In the genomic region with DNA sequence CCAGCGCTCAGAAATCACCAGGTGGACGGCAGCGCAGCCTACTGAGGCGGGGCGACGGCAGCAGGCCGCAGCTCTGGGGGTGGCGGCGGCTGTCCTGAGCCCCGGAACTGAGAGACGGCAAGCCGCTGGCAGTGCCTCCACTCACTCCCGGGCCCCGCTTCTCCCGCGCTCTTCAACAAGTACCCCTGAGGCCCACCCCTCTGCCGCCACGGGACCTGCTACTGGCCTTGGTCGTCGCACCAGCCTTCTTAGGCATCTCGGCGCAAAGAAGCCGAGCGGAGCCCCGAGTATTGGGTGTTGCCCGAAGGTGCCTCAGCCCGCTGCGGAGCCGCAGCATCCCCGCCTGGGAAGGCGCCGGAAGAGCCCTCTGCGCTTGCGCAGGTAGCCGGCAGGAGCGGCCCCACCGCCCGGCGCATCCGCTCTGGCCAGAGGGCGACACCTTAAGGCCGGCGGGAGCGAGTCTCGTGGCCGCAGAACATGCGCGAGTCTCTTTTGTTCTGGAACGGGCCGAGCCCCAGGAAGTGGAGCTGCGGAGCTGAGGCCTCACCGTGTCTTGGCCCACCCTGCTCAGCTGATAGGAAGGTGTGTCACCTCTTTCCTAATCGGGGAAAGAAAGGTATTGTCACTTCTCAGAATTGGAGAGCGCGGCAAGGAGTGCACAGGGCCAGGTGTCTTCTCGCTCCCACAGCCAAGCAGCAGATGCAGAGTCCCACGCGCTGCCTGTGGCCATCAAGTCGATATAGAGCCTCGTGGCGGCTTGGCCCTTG, we compare ENCODE assay signal across 8 cellular contexts. TPM values are rescaled to one million over a fixed set of nuclear protein-coding genes. Genes with fewer than 3 reads are reported as not detected.
DNase-seq lines count a peak whose midpoint lies in the region; ATAC-seq and TF ChIP-seq lines count a peak whose summit lies in the region.

C15orf40 (minus strand) TSS at position 369 of the 767 bp plus-strand sequence; CDS start at position 337, 32 bp downstream.

- peak; percentile 86 to 96 (median 92) for ATAC-seq in natural killer cell

- peak within 1 kb of the TSS; percentile 87 for H3K27ac Mint-ChIP-seq in activated T-helper 2 cell treated with anti-CD3 and anti-CD28 coated beads, Interferon-gamma antibody, Interleukin-2, Interleukin-4, amounts not matched to agents 10 μg/mL and 5 μg/mL and 100 μg/mL, durations not matched to agents 14 hours and 24 hours and 36 hours
- H3K27ac Mint-ChIP-seq in natural killer cell: peak within 1 kb of the TSS; percentile 85 to 90

- no peak for TF ChIP-seq CTCF in natural killer cell (IDR thresholded peaks at IDR 0.05)

- H3K4me1 Mint-ChIP-seq in activated T-helper 2 cell treated with anti-CD3 and anti-CD28 coated beads, Interferon-gamma antibody, Interleukin-2, Interleukin-4, amounts not matched to agents 10 μg/mL and 5 μg/mL and 100 μg/mL, durations not matched to agents 14 hours and 24 hours and 36 hours (ENCODE audit: low read depth): peaks cover 40% of the 10 kb centered on the region
- peaks cover 52% of the 10 kb centered on the region in 2 donors for H3K4me1 Mint-ChIP-seq in natural killer cell

- DNase-seq in ELR (ENCODE audit: low read depth) (peak; percentile 90), GOT3 (lab: John Stamatoyannopoulos, UW) (peak; percentile 48), LHCN-M2 (ENCODE audit: low read depth) (peak; percentile 89), RPMI8226 (peak; percentile 91), fibroblast of peridontal ligament (ENCODE audit: extremely low read depth) (peak; percentile 85), natural killer cell (peak; percentile 82)
- peak; percentile 82 for DNase-seq in activated T-helper 2 cell treated with anti-CD3 and anti-CD28 coated beads, Interferon-gamma antibody, Interleukin-2, Interleukin-4, amounts not matched to agents 10 μg/mL and 5 μg/mL and 100 μg/mL, durations not matched to agents 14 hours and 24 hours and 36 hours (ENCODE audit: low spot score)
- peak; percentile 81 for DNase-seq in stimulated activated naive CD4-positive, alpha-beta T cell treated with Interleukin-2 at 50 U/mL for 16 hours (lab: John Stamatoyannopoulos, UW)

- peaks cover 34% of the 10 kb centered on the region for H3K36me3 Mint-ChIP-seq in activated T-helper 2 cell treated with anti-CD3 and anti-CD28 coated beads, Interferon-gamma antibody, Interleukin-2, Interleukin-4, amounts not matched to agents 10 μg/mL and 5 μg/mL and 100 μg/mL, durations not matched to agents 14 hours and 24 hours and 36 hours (ENCODE audit: low read depth)
- H3K36me3 Mint-ChIP-seq in natural killer cell: no peaks in the 10 kb centered on the region

- intact Hi-C loops in activated T-helper 2 cell treated with anti-CD3 and anti-CD28 coated beads, Interferon-gamma antibody, Interleukin-2, Interleukin-4, amounts not matched to agents 10 μg/mL and 5 μg/mL and 100 μg/mL, durations not matched to agents 14 hours and 24 hours and 36 hours (cut with micrococcal nuclease): loop anchor here (1.0 to 10.0 kb wide), 6 partner anchors 56 to 467 kb away; partner anchors contain the start of genes BTBD1, RPS17 and TM6SF1
- intact Hi-C loops in natural killer cell (cut with micrococcal nuclease): loop anchor here (1.0 to 10.0 kb wide), 4 partner anchors 25 to 204 kb away; partner anchors contain the start of genes FSD2, HDGFL3, RAMAC and TM6SF1

- H3K27me3 Mint-ChIP-seq in activated T-helper 2 cell treated with anti-CD3 and anti-CD28 coated beads, Interferon-gamma antibody, Interleukin-2, Interleukin-4, amounts not matched to agents 10 μg/mL and 5 μg/mL and 100 μg/mL, durations not matched to agents 14 hours and 24 hours and 36 hours (ENCODE audit: low read depth): no peaks in the 10 kb centered on the region
- H3K27me3 Mint-ChIP-seq in natural killer cell (ENCODE audit: low read depth in 2 of 2): no peaks in the 10 kb centered on the region

- no peaks in the 10 kb centered on the region for H3K9me3 Mint-ChIP-seq in activated T-helper 2 cell treated with anti-CD3 and anti-CD28 coated beads, Interferon-gamma antibody, Interleukin-2, Interleukin-4, amounts not matched to agents 10 μg/mL and 5 μg/mL and 100 μg/mL, durations not matched to agents 14 hours and 24 hours and 36 hours
- no peaks in the 10 kb centered on the region for H3K9me3 Mint-ChIP-seq in natural killer cell

- H3K4me3 Mint-ChIP-seq in activated T-helper 2 cell treated with anti-CD3 and anti-CD28 coated beads, Interferon-gamma antibody, Interleukin-2, Interleukin-4, amounts not matched to agents 10 μg/mL and 5 μg/mL and 100 μg/mL, durations not matched to agents 14 hours and 24 hours and 36 hours (ENCODE audit: low read depth): peak within 1 kb of the TSS; percentile 88
- H3K4me3 Mint-ChIP-seq in natural killer cell: peak within 1 kb of the TSS; percentile 93

RNA-seq across cellular contexts. Expression of gene C15orf40, which starts in this region (rescaled TPM):
- 5.8 and 16.1 TPM in 2 replicates for total RNA-seq in LHCN-M2 (2014; rRNA removed)
- 36.2 TPM for polyA plus RNA-seq in LHCN-M2 (2012)
- 22.1 and 24.4 TPM in 2 replicates for total RNA-seq in activated T-helper 2 cell treated with anti-CD3 and anti-CD28 coated beads, Interferon-gamma antibody, Interleukin-2, Interleukin-4, amounts not matched to agents 10 μg/mL and 5 μg/mL and 100 μg/mL, durations not matched to agents 14 hours and 24 hours and 36 hours
- 10 to 100 TPM; 12.5 to 16.0 (median 15.1) TPM for total RNA-seq in natural killer cell

Comparison
In these comparisons a context has a peak if more than half of its experiments do, and no peak if none do; other contexts are left out.
1. Peak in every context shown above with its lines: DNase-seq and ATAC-seq.